18 cellular contexts compared by ENCODE assay signal in genomic region chr6:168301648-168302398, GRCh38. TPM values are rescaled to one million over a fixed set of nuclear protein-coding genes. Genes with fewer than 3 reads are reported as not detected.
DNase-seq lines count a peak whose midpoint lies in the region; ATAC-seq, FAIRE-seq and TF ChIP-seq lines count a peak whose summit lies in the region.
"Had no signal": no experiment of that assay in that cellular context is flagged by ENCODE, and none has a peak within 500 bp of the region (broad histone marks: within the 10 kb centered on the region; RNA-seq: fewer than 3 reads in every experiment).

No MANE protein-coding gene starts in this region.

- TF ChIP-seq CTCF in A549 (IDR thresholded peaks at IDR 0.05) = no peak
- TF ChIP-seq CTCF in astrocyte (IDR thresholded peaks at IDR 0.05; ENCODE audit: insufficient read depth, low read depth, low read length) = no peak
- TF ChIP-seq CTCF in right lobe of liver (IDR thresholded peaks at IDR 0.05) = no peak
- TF ChIP-seq CTCF in sigmoid colon (IDR thresholded peaks at IDR 0.05) = no peak

- H3K27ac Mint-ChIP-seq in astrocyte (ENCODE audit: unreplicated experiment) = peak overlapping the region; percentile 53
- no peak overlapping the region for H3K27ac Mint-ChIP-seq in activated naive CD8-positive, alpha-beta T cell treated with anti-CD3 and anti-CD28 coated beads for 36 hours
- H3K27ac Mint-ChIP-seq: activated T-helper 1 cell treated with anti-CD3 and anti-CD28 coated beads, Interleukin-12 subunit alpha, Interleukin-12 subunit beta, Interleukin-2, Interleukin-4 antibody, amounts not matched to agents 30 ng/mL and 10 ng/mL and 1 ng/mL, durations not matched to agents 14 hours and 24 hours and 36 hours; naive B cell had no signal

- no peaks in the 10 kb centered on the region for H3K79me2 ChIP-seq in astrocyte (ENCODE audit: insufficient read depth, low read length)

- H3K36me3 Mint-ChIP-seq in astrocyte (ENCODE audit: low read depth, unreplicated experiment) = no peaks in the 10 kb centered on the region
- H3K36me3 Mint-ChIP-seq in activated naive CD8-positive, alpha-beta T cell treated with anti-CD3 and anti-CD28 coated beads for 36 hours = no peaks in the 10 kb centered on the region
- H3K36me3 Mint-ChIP-seq: naive B cell had no signal

- no peaks in the 10 kb centered on the region for H4K20me1 ChIP-seq in astrocyte (ENCODE audit: insufficient read depth, low read length)

- CTCF ChIA-PET in A549 (lab: Yijun Ruan, JAX) = interaction anchor here (0.8 to 1.0 kb wide), 2 partner anchors 28 to 403 kb away, joined by 3 read pairs; no protein-coding TSS in a partner anchor

- H3K4me3 Mint-ChIP-seq in astrocyte (ENCODE audit: unreplicated experiment) = peak overlapping the region; percentile 37
- no peak overlapping the region for H3K4me3 Mint-ChIP-seq in activated naive CD8-positive, alpha-beta T cell treated with anti-CD3 and anti-CD28 coated beads for 36 hours
- H3K4me3 Mint-ChIP-seq: activated T-helper 1 cell treated with anti-CD3 and anti-CD28 coated beads, Interleukin-12 subunit alpha, Interleukin-12 subunit beta, Interleukin-2, Interleukin-4 antibody, amounts not matched to agents 30 ng/mL and 10 ng/mL and 1 ng/mL, durations not matched to agents 14 hours and 24 hours and 36 hours; naive B cell had no signal

- peaks cover 13% of the 10 kb centered on the region for H3K4me1 Mint-ChIP-seq in astrocyte (ENCODE audit: low read depth, unreplicated experiment)
- H3K4me1 Mint-ChIP-seq in activated naive CD8-positive, alpha-beta T cell treated with anti-CD3 and anti-CD28 coated beads for 36 hours = no peaks in the 10 kb centered on the region
- H3K4me1 Mint-ChIP-seq: naive B cell had no signal

- TF ChIP-seq POLR2A in A549 (IDR thresholded peaks at IDR 0.05; ENCODE audit: low read length) = no peak
- TF ChIP-seq POLR2A in right lobe of liver (IDR thresholded peaks at IDR 0.05) = no peak
- no peak for TF ChIP-seq POLR2A in sigmoid colon (IDR thresholded peaks at IDR 0.05)

- TF ChIP-seq RAD21 in A549 (conservative IDR thresholded peaks at IDR 0.05 in 1 of 2, IDR thresholded peaks at IDR 0.05 in 1 of 2) = no peak

- 30% methylated on average over 16 of the region's 16 CpGs for WGBS in A549 (ENCODE audit: missing lambda C conversion rate)
- WGBS in HUES64 = 7% methylated on average over 16 of the region's 16 CpGs
- WGBS in right lobe of liver (ENCODE audit: insufficient coverage, low coverage, low lambda C conversion rate, missing lambda C conversion rate) = 12% methylated on average over 15 of the region's 16 CpGs
- 11 to 42% methylated on average over 16 of the region's 16 CpGs for WGBS in sigmoid colon, 2 donors

- TF ChIP-seq EP300 in A549 (IDR thresholded peaks at IDR 0.05) = no peak
- no peak for TF ChIP-seq EP300 in sigmoid colon (IDR thresholded peaks at IDR 0.05)

- H3K9me3 ChIP-seq in A549 (no peaks in the 10 kb centered on the region), HUES64 (ENCODE audit: insufficient read depth, low read depth, low read length) (no peaks in the 10 kb centered on the region), astrocyte (ENCODE audit: insufficient read depth, low read depth, low read length) (no peaks in the 10 kb centered on the region), right lobe of liver (no peaks in the 10 kb centered on the region), sigmoid colon (no peaks in the 10 kb centered on the region)
- H3K9me3 ChIP-seq: SJCRH30 had no signal

- no peak for FAIRE-seq in A549 (lab: Jason Lieb, UNC)
- FAIRE-seq in astrocyte (lab: Jason Lieb, UNC) = no peak

- DNase-seq in A549 (ENCODE audit: low read depth in 1 of 2, low spot score in 1 of 2) = peak; percentile 8 to 16
- DNase-seq in astrocyte (ENCODE audit: low read depth) = no peak
- peak in 2 of 3 donors; percentile 74 to 78 for DNase-seq in right lobe of liver
- DNase-seq in sigmoid colon = no peak
- no peak for DNase-seq in activated naive CD8-positive, alpha-beta T cell treated with anti-CD3 and anti-CD28 coated beads for 36 hours
- DNase-seq: activated CD4-positive, CD25-positive, alpha-beta regulatory T cell; DND-41; hippocampal formation; Kasumi-1; naive B cell; NCI-H524 treated with DMSO at 0.1 percent for 48 hours; SJCRH30; stimulated activated CD8-positive, alpha-beta memory T cell treated with anti-CD3 and anti-CD28 coated beads, Interleukin-4, amount 100 ng/mL, for 48 hours had no signal

- H3K4me3 ChIP-seq in A549 = 0 out of 3 replicates have a peak overlapping the region, but pooled peaks have one; percentile 15
- peak overlapping the region; percentile 6; the same call in 1 of the 2 replicates for H3K4me3 ChIP-seq in HUES64 (ENCODE audit: low read length)
- H3K4me3 ChIP-seq in astrocyte (ENCODE audit: insufficient read depth, low read depth, low read length) = no peak overlapping the region
- peak overlapping the region in 2 of 3 donors; percentile 28 to 33 for H3K4me3 ChIP-seq in right lobe of liver
- H3K4me3 ChIP-seq in sigmoid colon = no peak overlapping the region
- H3K4me3 ChIP-seq: SJCRH30 had no signal

- peaks cover 18% of the 10 kb centered on the region for H3K27me3 ChIP-seq in HUES64 (ENCODE audit: insufficient read depth, low read length)
- no peaks in the 10 kb centered on the region for H3K27me3 ChIP-seq in astrocyte (ENCODE audit: insufficient read depth, low read length)
- no peaks in the 10 kb centered on the region for H3K27me3 ChIP-seq in right lobe of liver
- no peaks in the 10 kb centered on the region for H3K27me3 ChIP-seq in sigmoid colon

- H3K9ac ChIP-seq in HUES64 (ENCODE audit: low read depth, low read length) (no peak overlapping the region), astrocyte (ENCODE audit: low read length) (no peak overlapping the region)

- H3K36me3 ChIP-seq in HUES64 (ENCODE audit: insufficient read depth, low read length) = no peaks in the 10 kb centered on the region
- no peaks in the 10 kb centered on the region for H3K36me3 ChIP-seq in astrocyte (ENCODE audit: insufficient read depth, low read length)
- no peaks in the 10 kb centered on the region for H3K36me3 ChIP-seq in right lobe of liver
- H3K36me3 ChIP-seq in sigmoid colon = no peaks in the 10 kb centered on the region
- H3K36me3 ChIP-seq: SJCRH30 had no signal

- POLR2A ChIA-PET in A549 (lab: Yijun Ruan, JAX) = no interaction called here

- H3K9me3 Mint-ChIP-seq in astrocyte (ENCODE audit: unreplicated experiment) = no peaks in the 10 kb centered on the region
- H3K9me3 Mint-ChIP-seq in activated naive CD8-positive, alpha-beta T cell treated with anti-CD3 and anti-CD28 coated beads for 36 hours = no peaks in the 10 kb centered on the region
- H3K9me3 Mint-ChIP-seq: activated T-helper 1 cell treated with anti-CD3 and anti-CD28 coated beads, Interleukin-12 subunit alpha, Interleukin-12 subunit beta, Interleukin-2, Interleukin-4 antibody, amounts not matched to agents 30 ng/mL and 10 ng/mL and 1 ng/mL, durations not matched to agents 14 hours and 24 hours and 36 hours had no signal

- ATAC-seq in A549 = peak; percentile 56 to 76; a peak in 4 of 6 replicates
- peak; percentile 81 to 90 (median 84) for ATAC-seq in right lobe of liver
- ATAC-seq in HG02623 (IDR thresholded peaks at IDR 0.05; ENCODE audit: unreplicated experiment) = no peak
- ATAC-seq in GM18870 (IDR thresholded peaks at IDR 0.05; ENCODE audit: unreplicated experiment) = no peak

- H3K27ac ChIP-seq in A549 (peak overlapping the region; percentile 53 to 81; a peak in 5 of 6 replicates), HUES64 (ENCODE audit: low read depth, low read length) (0 out of 2 replicates have a peak overlapping the region, but pooled peaks have one; percentile 6), astrocyte (ENCODE audit: low read depth, low read length) (no peak overlapping the region), right lobe of liver (peak overlapping the region in 2 of 3 donors; percentile 37 to 56), sigmoid colon (no peak overlapping the region)
- H3K27ac ChIP-seq: epithelial cell of prostate, SJCRH30 had no signal

- H2AFZ ChIP-seq in astrocyte (ENCODE audit: low read depth, low read length) = no peak overlapping the region

- peaks cover 16% of the 10 kb centered on the region for H3K4me1 ChIP-seq in A549
- peaks cover 29% of the 10 kb centered on the region for H3K4me1 ChIP-seq in HUES64 (ENCODE audit: insufficient read depth, low read length)
- no peaks in the 10 kb centered on the region for H3K4me1 ChIP-seq in astrocyte (ENCODE audit: insufficient read depth, low read length)
- H3K4me1 ChIP-seq in right lobe of liver = peaks cover 0 to 26% (median 11%) of the 10 kb centered on the region in 4 donors
- no peaks in the 10 kb centered on the region for H3K4me1 ChIP-seq in sigmoid colon
- H3K4me1 ChIP-seq: SJCRH30 had no signal

- peak overlapping the region; percentile 72 for H3K4me2 ChIP-seq in A549
- H3K4me2 ChIP-seq in astrocyte (ENCODE audit: low read length) = no peak overlapping the region

- intact Hi-C loops in right lobe of liver (cut with DNase I) = no loop called here
- intact Hi-C loops in sigmoid colon (cut with DNase I) = no loop called here

- H3K27me3 Mint-ChIP-seq in astrocyte (ENCODE audit: low read depth, unreplicated experiment) = peaks cover 17% of the 10 kb centered on the region
- peaks cover 33% of the 10 kb centered on the region for H3K27me3 Mint-ChIP-seq in activated naive CD8-positive, alpha-beta T cell treated with anti-CD3 and anti-CD28 coated beads for 36 hours

TF ChIP-seq in A549, 52 proteins besides CTCF, POLR2A, EP300 and RAD21:
- TF ChIP-seq RNF2 (IDR thresholded peaks at IDR 0.05; ENCODE audit: borderline replicate concordance, low read depth) = no peak
- TF ChIP-seq MAFK (IDR thresholded peaks at IDR 0.05; ENCODE audit: partially characterized antibody) = peak; percentile 69

RNA-seq across cellular contexts. Expression of gene DACT2, which starts 17.8 kb away (rescaled TPM):
- polyA plus RNA-seq in A549 (2011; rRNA removed) (0.63 and 0.97 TPM in 2 replicates), A549 (2017; fragmentation: RNase III; extraction: RNeasy Plus Mini Kit Qiagen cat#74134 plus additional on column Dnase treatment) (0.85 to 1.5 TPM (median 1.5 TPM) in 3 replicates), sigmoid colon (under 1 TPM; 0.23 to 0.92 (median 0.60) TPM)
- 0.46 and 0.87 TPM in 2 replicates for polyA plus RNA-seq in A549 (2012; cell fraction: cytosol; rRNA removed)
- 1.3 and 1.8 TPM in 2 replicates for polyA plus RNA-seq in A549 (2012; cell fraction: nucleus; rRNA removed)
- polyA minus RNA-seq in A549 (2011; rRNA and poly(A)+ RNA removed) = 0.78 and 1.3 TPM in 2 replicates
- polyA plus RNA-seq in HUES64 (2013, experiment 1 of 2) = 1.2 TPM
- polyA plus RNA-seq in HUES64 (2013, experiment 2 of 2) = 1.7 TPM
- total RNA-seq in astrocyte (0.20 TPM in 1 of 2 replicates, not detected in the other), right lobe of liver (under 1 TPM in 5 of 6 experiments, not detected in 1; 0.29 to 0.99 (median 0.86) TPM), sigmoid colon (1 to 10 TPM in 1 of 4 donors, under 1 TPM in 3; 0.16 to 1.1 (median 0.52) TPM)
- total RNA-seq in activated naive CD8-positive, alpha-beta T cell treated with anti-CD3 and anti-CD28 coated beads for 36 hours = not detected
- total RNA-seq: SJCRH30 had no signal

Comparison
In these comparisons a context has a peak if more than half of its experiments do, and no peak if none do; other contexts are left out.
1. ATAC-seq: peak in A549 (2 of 2) and right lobe of liver (4 of 4); none in HG02623 (single experiment) and GM18870 (single experiment).
2. DNase-seq: peak in A549 (2 of 2) and right lobe of liver (2 of 3); none in astrocyte (single experiment), sigmoid colon (single experiment) and activated naive CD8-positive, alpha-beta T cell treated with anti-CD3 and anti-CD28 coated beads for 36 hours (single experiment).
3. H3K27ac ChIP-seq: peak in A549 (2 of 2), HUES64 (single experiment) and right lobe of liver (2 of 3); none in astrocyte (single experiment) and sigmoid colon (0 of 4).
4. H3K4me3 ChIP-seq: peak in A549 (single experiment), HUES64 (single experiment) and right lobe of liver (2 of 3); none in astrocyte (single experiment) and sigmoid colon (0 of 4).